ENCODE assay signal across 17 cellular contexts in the genomic region with DNA sequence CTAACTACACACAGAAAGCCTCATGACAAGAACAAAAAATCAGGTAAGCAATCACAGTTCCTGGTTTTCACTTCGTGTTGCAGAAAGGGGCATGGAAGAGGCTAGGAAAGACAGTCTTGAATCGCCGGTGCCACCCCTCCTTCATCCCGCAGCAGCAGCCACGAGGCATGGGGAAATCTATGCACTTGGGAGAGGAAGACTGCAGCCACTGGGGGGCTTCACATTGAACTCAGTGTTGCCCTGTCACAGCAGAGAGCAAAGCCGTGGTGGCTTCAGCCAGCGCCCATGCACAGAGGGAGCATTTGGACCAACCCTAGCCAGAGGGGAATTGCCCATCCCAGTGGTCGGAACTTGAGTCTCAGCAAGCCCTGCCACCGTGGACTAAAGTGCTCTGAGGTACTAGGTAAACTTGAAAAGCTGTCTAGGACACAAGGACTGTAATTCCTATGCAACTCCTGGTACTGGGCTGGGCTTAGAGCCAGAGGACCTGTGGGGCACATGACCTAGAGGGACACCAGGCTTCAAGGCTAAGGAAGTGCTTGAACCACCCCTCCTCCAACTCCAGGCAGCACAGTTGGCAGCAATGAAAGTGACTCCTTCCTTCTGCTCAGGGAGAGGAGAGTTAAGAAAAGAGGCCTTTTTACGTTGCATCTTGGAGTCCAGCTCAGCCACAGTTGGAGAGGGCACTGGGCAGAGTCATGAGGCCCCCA.
DNase-seq lines count a peak whose midpoint lies in the region; ATAC-seq and TF ChIP-seq lines count a peak whose summit lies in the region.
"Had no signal": no experiment of that assay in that cellular context is flagged by ENCODE, and none has a peak within 500 bp of the region (broad histone marks: within the 10 kb centered on the region; RNA-seq: fewer than 3 reads in every experiment).

No MANE protein-coding gene starts in this region.

- in situ Hi-C loops in KBM-7 (cut with MboI; ENCODE audit: low pct_unique_long_range_greater_than_20kb, low sequenced_read_pairs) = no loop called here

- DNase-seq in EH (ENCODE audit: low read depth) (peak; percentile 22), nephron progenitor cell (peak; percentile 15), tibial artery (no peak), cortex of kidney (lab: John Stamatoyannopoulos, UW) (no peak), KBM-7 (no peak)
- DNase-seq: activated CD8-positive, alpha-beta memory T cell treated with anti-CD3 and anti-CD28 coated beads for 24 hours; activated naive CD8-positive, alpha-beta T cell treated with anti-CD3 and anti-CD28 coated beads for 36 hours; NCI-H2171 treated with DMSO at 0.1 percent for 48 hours; T-helper 17 cell had no signal

- peak overlapping the region in 1 of 2 donors; percentile 51 for H3K4me3 ChIP-seq in duodenal mucosa (ENCODE audit: low read depth in 1 of 2, low read length in 2 of 2)
- no peak overlapping the region for H3K4me3 ChIP-seq in tibial artery
- H3K4me3 ChIP-seq: body of pancreas had no signal

- H3K36me3 ChIP-seq in duodenal mucosa (ENCODE audit: control insufficient read depth in 1 of 2, insufficient read depth in 2 of 2, low read length in 2 of 2) (no peaks in the 10 kb centered on the region), tibial artery (peaks cover 30 to 56% (median 39%) of the 10 kb centered on the region in 3 donors)

- H3K4me1 Mint-ChIP-seq in nephron progenitor cell = peaks cover 12% of the 10 kb centered on the region
- H3K4me1 Mint-ChIP-seq: activated naive CD8-positive, alpha-beta T cell treated with anti-CD3 and anti-CD28 coated beads for 36 hours; IgD-negative memory B cell; T-helper 17 cell had no signal

- peaks cover 30% of the 10 kb centered on the region for H3K9me3 Mint-ChIP-seq in nephron progenitor cell

- no peak overlapping the region for H3K9ac ChIP-seq in duodenal mucosa (ENCODE audit: low read depth in 1 of 2, low read length in 2 of 2)

- H3K27me3 Mint-ChIP-seq in nephron progenitor cell (ENCODE audit: low read depth, poor library complexity) = peaks cover 24% of the 10 kb centered on the region
- H3K27me3 Mint-ChIP-seq: activated naive CD8-positive, alpha-beta T cell treated with anti-CD3 and anti-CD28 coated beads for 36 hours had no signal

- intact Hi-C loops in tibial artery (cut with DNase I; ENCODE audit: low total_unique reads) = no loop called here

- H3K27me3 ChIP-seq in duodenal mucosa (ENCODE audit: control insufficient read depth in 1 of 2, insufficient read depth in 2 of 2, low read length in 2 of 2) (no peaks in the 10 kb centered on the region), tibial artery (no peaks in the 10 kb centered on the region)
- H3K27me3 ChIP-seq: body of pancreas had no signal

- H3K4me3 Mint-ChIP-seq in nephron progenitor cell = no peak overlapping the region
- H3K4me3 Mint-ChIP-seq: activated naive CD8-positive, alpha-beta T cell treated with anti-CD3 and anti-CD28 coated beads for 36 hours; activated T-helper 1 cell treated with anti-CD3 and anti-CD28 coated beads, Interleukin-12 subunit alpha, Interleukin-12 subunit beta, Interleukin-2, Interleukin-4 antibody, amounts not matched to agents 30 ng/mL and 10 ng/mL and 1 ng/mL, durations not matched to agents 14 hours and 24 hours and 36 hours; dendritic cell treated with granulocyte-macrophage colony-stimulating factor and Interleukin-4, amounts not matched to agents 40 ng/mL and 50 ng/mL, for 4 days; IgD-negative memory B cell; neural crest cell; T-helper 17 cell had no signal

- H3K9me3 ChIP-seq in duodenal mucosa (ENCODE audit: control insufficient read depth in 1 of 2, low read length in 2 of 2) = peaks cover 2 to 4% of the 10 kb centered on the region in 2 donors
- H3K9me3 ChIP-seq in tibial artery = peaks cover 0 to 23% (median 19%) of the 10 kb centered on the region in 3 donors

- H3K36me3 Mint-ChIP-seq in nephron progenitor cell (ENCODE audit: low read depth) = peaks cover 6% of the 10 kb centered on the region
- H3K36me3 Mint-ChIP-seq: activated naive CD8-positive, alpha-beta T cell treated with anti-CD3 and anti-CD28 coated beads for 36 hours had no signal

- no peak for ATAC-seq in GM19452 (IDR thresholded peaks at IDR 0.05; ENCODE audit: unreplicated experiment)
- ATAC-seq: body of pancreas, T-helper 17 cell had no signal

- peak; percentile 30; the same call in 1 of the 2 replicates for TF ChIP-seq CTCF in LNCAP (IDR thresholded peaks at IDR 0.05)
- TF ChIP-seq CTCF in nephron progenitor cell (IDR thresholded peaks at IDR 0.05) = no peak
- TF ChIP-seq CTCF in tibial artery (IDR thresholded peaks at IDR 0.05) = no peak

- H3K4me1 ChIP-seq in duodenal mucosa (ENCODE audit: control insufficient read depth in 1 of 2, insufficient read depth in 2 of 2, low read length in 2 of 2) = peaks cover 11 to 21% of the 10 kb centered on the region in 2 donors
- no peaks in the 10 kb centered on the region for H3K4me1 ChIP-seq in tibial artery
- H3K4me1 ChIP-seq: body of pancreas had no signal

- no peak overlapping the region for H3K27ac Mint-ChIP-seq in nephron progenitor cell
- H3K27ac Mint-ChIP-seq: activated naive CD8-positive, alpha-beta T cell treated with anti-CD3 and anti-CD28 coated beads for 36 hours; activated T-helper 1 cell treated with anti-CD3 and anti-CD28 coated beads, Interleukin-12 subunit alpha, Interleukin-12 subunit beta, Interleukin-2, Interleukin-4 antibody, amounts not matched to agents 30 ng/mL and 10 ng/mL and 1 ng/mL, durations not matched to agents 14 hours and 24 hours and 36 hours; dendritic cell treated with granulocyte-macrophage colony-stimulating factor and Interleukin-4, amounts not matched to agents 40 ng/mL and 50 ng/mL, for 4 days; IgD-negative memory B cell; T-helper 17 cell had no signal

- peak overlapping the region; percentile 62 for H3K27ac ChIP-seq in duodenal mucosa (ENCODE audit: low read depth, low read length)
- no peak overlapping the region for H3K27ac ChIP-seq in tibial artery
- H3K27ac ChIP-seq: body of pancreas had no signal

Comparison
In these comparisons a context has a peak if more than half of its experiments do, and no peak if none do; other contexts are left out.
1. DNase-seq: peak in EH (single experiment) and nephron progenitor cell (single experiment); none in tibial artery (0 of 2), cortex of kidney (single experiment) and KBM-7 (single experiment).